16 cellular contexts compared by ENCODE assay signal in the genomic region with DNA sequence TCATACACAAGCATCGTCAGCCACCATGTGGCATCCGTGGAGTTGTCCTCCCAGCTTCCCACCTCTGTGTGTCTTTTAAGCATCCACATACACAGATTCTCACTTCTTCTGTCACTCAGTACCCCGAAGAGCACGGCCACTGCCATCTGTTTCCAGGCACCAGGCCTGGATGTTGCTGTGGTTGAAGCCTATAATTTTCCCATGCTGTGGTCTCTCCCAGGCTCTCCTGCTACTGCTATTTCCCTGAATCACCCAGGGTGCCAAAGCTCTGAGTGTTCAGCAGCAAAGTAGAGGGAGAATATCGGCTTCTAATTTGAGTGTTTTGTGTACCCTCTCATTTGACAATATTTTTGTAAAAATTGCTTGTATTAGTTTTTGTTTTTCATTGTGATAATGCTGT.
DNase-seq lines count a peak whose midpoint lies in the region; ATAC-seq and TF ChIP-seq lines count a peak whose summit lies in the region.
"Had no signal": no experiment of that assay in that cellular context is flagged by ENCODE, and none has a peak within 500 bp of the region (broad histone marks: within the 10 kb centered on the region; RNA-seq: fewer than 3 reads in every experiment).

No MANE protein-coding gene starts in this region.

- H3K9me3 Mint-ChIP-seq in nephron progenitor cell: no peaks in the 10 kb centered on the region
- H3K9me3 Mint-ChIP-seq: H9 had no signal

- H3K4me1 Mint-ChIP-seq in nephron progenitor cell (peaks cover 10% of the 10 kb centered on the region), T-helper 17 cell (no peaks in the 10 kb centered on the region)
- H3K4me1 Mint-ChIP-seq: CD8-positive, alpha-beta memory T cell; H9 had no signal

- TF ChIP-seq CTCF in nephron progenitor cell (IDR thresholded peaks at IDR 0.05): no peak

- DNase-seq in NCI-H1417 (lab: John Stamatoyannopoulos, UW): peak in 2 of 3 experiments; percentile 37 to 74
- no peak for DNase-seq in NCI-H1417 treated with DMSO at 0.1 percent for 48 hours (lab: John Stamatoyannopoulos, UW)
- peak; percentile 23 for DNase-seq in NCI-H1694 treated with DMSO at 0.1 percent for 48 hours (lab: John Stamatoyannopoulos, UW)
- peak; percentile 40 for DNase-seq in cerebellar cortex (ENCODE audit: low spot score)
- no peak for DNase-seq in nephron progenitor cell
- DNase-seq in kidney glomerular epithelial cell (lab: John Stamatoyannopoulos, UW): no peak
- no peak for DNase-seq in T-helper 17 cell
- no peak for DNase-seq in foreskin melanocyte
- DNase-seq: 8988T; AML-193; Caco-2; CD8-positive, alpha-beta memory T cell; DMS79; GOT3; H9 had no signal

- H3K27ac Mint-ChIP-seq in nephron progenitor cell (peak overlapping the region; percentile 26), T-helper 17 cell (no peak overlapping the region)
- H3K27ac Mint-ChIP-seq: CD8-positive, alpha-beta memory T cell; H9 had no signal

- no peaks in the 10 kb centered on the region for H3K9me3 ChIP-seq in T-helper 17 cell (ENCODE audit: control insufficient read depth, low read length, poor library complexity, severe bottlenecking)
- H3K9me3 ChIP-seq: BLaER1, Caco-2 had no signal

- peaks cover 4% of the 10 kb centered on the region for H3K27me3 Mint-ChIP-seq in nephron progenitor cell (ENCODE audit: low read depth, poor library complexity)
- H3K27me3 Mint-ChIP-seq in T-helper 17 cell: peaks cover 12% of the 10 kb centered on the region

- no peak for ATAC-seq in T-helper 17 cell

- H3K36me3 Mint-ChIP-seq in nephron progenitor cell (ENCODE audit: low read depth) (no peaks in the 10 kb centered on the region), T-helper 17 cell (ENCODE audit: low read depth) (no peaks in the 10 kb centered on the region)
- H3K36me3 Mint-ChIP-seq: CD8-positive, alpha-beta memory T cell had no signal

- H3K4me3 Mint-ChIP-seq in nephron progenitor cell: no peak overlapping the region
- H3K4me3 Mint-ChIP-seq in T-helper 17 cell: no peak overlapping the region
- H3K4me3 Mint-ChIP-seq: CD8-positive, alpha-beta memory T cell; H9 had no signal

Comparison
In these comparisons a context has a peak if more than half of its experiments do, and no peak if none do; other contexts are left out.
1. DNase-seq: peak in NCI-H1417 (2 of 3), NCI-H1694 treated with DMSO at 0.1 percent for 48 hours (single experiment) and cerebellar cortex (single experiment); none in NCI-H1417 treated with DMSO at 0.1 percent for 48 hours (single experiment), nephron progenitor cell (single experiment), kidney glomerular epithelial cell (single experiment), T-helper 17 cell (0 of 3) and foreskin melanocyte (single experiment).